10 cellular contexts compared by ENCODE assay signal in the genomic region with DNA sequence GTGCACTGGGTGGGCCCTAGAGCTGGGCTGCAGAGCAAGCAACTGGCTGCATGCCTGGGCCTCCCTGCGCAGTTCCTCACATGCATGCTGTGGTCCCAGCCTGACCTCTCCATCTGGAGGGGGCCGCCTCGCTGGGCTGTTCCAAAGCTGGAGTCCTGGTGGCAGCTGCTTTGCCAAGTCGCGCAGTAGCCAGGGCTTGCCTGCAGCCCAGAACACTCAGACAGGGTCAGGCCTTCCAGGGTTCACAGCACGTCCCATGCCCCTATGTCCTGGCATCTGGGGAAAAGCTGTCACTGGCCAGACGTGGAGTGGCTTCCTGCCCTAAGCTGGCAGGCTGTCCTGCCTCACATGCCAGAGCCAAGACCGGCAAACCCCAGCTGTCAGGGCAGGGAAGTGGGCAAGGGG. TPM values are rescaled to one million over a fixed set of nuclear protein-coding genes. Genes with fewer than 3 reads are reported as not detected.
DNase-seq lines count a peak whose midpoint lies in the region; TF ChIP-seq lines count a peak whose summit lies in the region.
"Had no signal": no experiment of that assay in that cellular context is flagged by ENCODE, and none has a peak within 500 bp of the region (broad histone marks: within the 10 kb centered on the region; RNA-seq: fewer than 3 reads in every experiment).

No MANE protein-coding gene starts in this region.

- H3K27ac ChIP-seq in breast epithelium: peak overlapping the region; percentile 36 to 85
- H3K27ac ChIP-seq in left ventricle myocardium inferior (replicated peaks): peak overlapping the region; percentile 90
- H3K27ac ChIP-seq in vagina: peak overlapping the region; percentile 82

- H3K4me3 ChIP-seq in breast epithelium (no peak overlapping the region), left ventricle myocardium inferior (peak overlapping the region; percentile 36), vagina (peak overlapping the region in 1 of 2 donors; percentile 21)

- H3K27ac Mint-ChIP-seq in MCF 10A (ENCODE audit: low read depth, unreplicated experiment): no peak overlapping the region
- peak overlapping the region; percentile 80 for H3K27ac Mint-ChIP-seq in osteocyte (ENCODE audit: unreplicated experiment)

- H3K9me3 ChIP-seq in breast epithelium (no peaks in the 10 kb centered on the region), left ventricle myocardium inferior (replicated peaks) (no peaks in the 10 kb centered on the region), vagina (no peaks in the 10 kb centered on the region)

- H3K9me3 Mint-ChIP-seq in MCF 10A (ENCODE audit: unreplicated experiment) (no peaks in the 10 kb centered on the region), osteocyte (ENCODE audit: unreplicated experiment) (no peaks in the 10 kb centered on the region)

- TF ChIP-seq CTCF in breast epithelium (IDR thresholded peaks at IDR 0.05) (no peak), MCF 10A (IDR thresholded peaks at IDR 0.05; ENCODE audit: unreplicated experiment) (no peak), left ventricle myocardium inferior (IDR thresholded peaks at IDR 0.05; ENCODE audit: borderline replicate concordance) (no peak), osteocyte (IDR thresholded peaks at IDR 0.05) (no peak), vagina (IDR thresholded peaks at IDR 0.05) (no peak)

- no peaks in the 10 kb centered on the region for H3K27me3 Mint-ChIP-seq in MCF 10A (ENCODE audit: insufficient read depth, unreplicated experiment)
- no peaks in the 10 kb centered on the region for H3K27me3 Mint-ChIP-seq in osteocyte (ENCODE audit: unreplicated experiment)

- H3K4me3 Mint-ChIP-seq in MCF 10A (ENCODE audit: unreplicated experiment) (no peak overlapping the region), osteocyte (ENCODE audit: unreplicated experiment) (no peak overlapping the region)

- H3K36me3 ChIP-seq in breast epithelium: no peaks in the 10 kb centered on the region
- no peaks in the 10 kb centered on the region for H3K36me3 ChIP-seq in left ventricle myocardium inferior
- H3K36me3 ChIP-seq in vagina: peaks cover 0 to 6% of the 10 kb centered on the region in 2 donors

- no peaks in the 10 kb centered on the region for H3K4me1 ChIP-seq in breast epithelium
- peaks cover 83% of the 10 kb centered on the region for H3K4me1 ChIP-seq in left ventricle myocardium inferior
- H3K4me1 ChIP-seq in vagina: peaks cover 86% of the 10 kb centered on the region

- H3K36me3 Mint-ChIP-seq in MCF 10A (ENCODE audit: insufficient read depth, unreplicated experiment): peaks cover 38% of the 10 kb centered on the region
- peaks cover 9% of the 10 kb centered on the region for H3K36me3 Mint-ChIP-seq in osteocyte (ENCODE audit: unreplicated experiment)

- H3K27me3 ChIP-seq in breast epithelium (no peaks in the 10 kb centered on the region), left ventricle myocardium inferior (ENCODE audit: low read depth) (no peaks in the 10 kb centered on the region), vagina (no peaks in the 10 kb centered on the region)

- CTCF ChIA-PET in MCF 10A (lab: Yijun Ruan, JAX): interaction anchor here (0.6 to 1.2 kb wide), 3 partner anchors 14 to 26 kb away, joined by 3 to 4 read pairs (median 3); no protein-coding TSS in a partner anchor

- DNase-seq in breast epithelium (ENCODE audit: low spot score in 2 of 2) (no peak), MCF 10A (ENCODE audit: unreplicated experiment) (no peak), left ventricle myocardium inferior (peak; percentile 93), osteocyte (ENCODE audit: extremely low spot score, unreplicated experiment) (no peak), vagina (ENCODE audit: extremely low spot score in 2 of 2) (peak in 1 of 2 donors; percentile 96), COR-L47 (lab: John Stamatoyannopoulos, UW) (no peak), cerebellum (ENCODE audit: low spot score) (no peak)
- no peak for DNase-seq in stimulated activated CD4-positive, alpha-beta T cell treated with anti-CD3 and anti-CD28 coated beads, Interleukin-15, amount 100 ng/mL, for 24 hours
- DNase-seq: Karpas-422, NCI-H526 treated with DMSO at 0.1 percent for 48 hours had no signal

- POLR2A ChIA-PET in MCF 10A (lab: Yijun Ruan, JAX): interaction anchor here (0.7 kb wide), 1 partner anchor 292 kb away, joined by 4 read pairs; no protein-coding TSS in a partner anchor

- TF ChIP-seq POLR2A in breast epithelium (IDR thresholded peaks at IDR 0.05) (no peak), vagina (IDR thresholded peaks at IDR 0.05) (no peak)

- H3K4me1 Mint-ChIP-seq in MCF 10A (ENCODE audit: insufficient read depth, unreplicated experiment): peaks cover 5% of the 10 kb centered on the region
- H3K4me1 Mint-ChIP-seq in osteocyte (ENCODE audit: unreplicated experiment): peaks cover 40% of the 10 kb centered on the region

- intact Hi-C loops in breast epithelium (cut with DNase I; ENCODE audit: low total_unique reads) (no loop called here), MCF 10A (cut with micrococcal nuclease) (no loop called here), left ventricle myocardium inferior (cut with micrococcal nuclease) (no loop called here), vagina (cut with DNase I) (no loop called here)

- BruUV-seq in MCF 10A (replicated peaks; lab: Mats Ljungman, UMichigan): no TSS peak

RNA-seq across cellular contexts. Expression of gene CDC42EP2, which starts 16.5 kb away (rescaled TPM):
- 10 to 100 TPM; 11.3 to 20.8 (median 13.4) TPM for total RNA-seq in breast epithelium
- total RNA-seq in MCF 10A (2022): 24.5 and 35.0 TPM in 2 replicates
- 11.3 TPM for total RNA-seq in left ventricle myocardium inferior
- 20.7 and 23.1 TPM in 2 replicates for total RNA-seq in osteocyte
- total RNA-seq in vagina: 27.7 TPM
- 10.1 TPM for total RNA-seq in cerebellum

RNA-seq across cellular contexts. Expression of gene DPF2, which starts 35.5 kb away (rescaled TPM):
- 10 to 100 TPM; 30.7 to 44.8 (median 39.7) TPM for total RNA-seq in breast epithelium
- 83.9 and 86.6 TPM in 2 replicates for total RNA-seq in MCF 10A (2022)
- total RNA-seq in left ventricle myocardium inferior: 40.6 TPM
- total RNA-seq in osteocyte: 57.7 and 74.9 TPM in 2 replicates
- total RNA-seq in vagina: 33.1 TPM
- 34.0 TPM for total RNA-seq in cerebellum

RNA-seq across cellular contexts. Expression of gene POLA2, which starts 36.4 kb away (rescaled TPM):
- total RNA-seq in breast epithelium (10 to 100 TPM in 2 of 3 donors, 1 to 10 TPM in 1; 6.4 to 17.9 (median 13.8) TPM), MCF 10A (2022) (8.8 and 10.3 TPM in 2 replicates), left ventricle myocardium inferior (3.8 TPM), osteocyte (5.9 and 9.3 TPM in 2 replicates), vagina (9.6 TPM), cerebellum (5.6 TPM)

RNA-seq across cellular contexts. Expression of gene TIGD3, which starts 56.4 kb away (rescaled TPM):
- total RNA-seq in breast epithelium: 1 to 10 TPM in 1 of 3 donors, under 1 TPM in 1, not detected in 1; 0.29 to 1.3 TPM
- total RNA-seq in MCF 10A (2022): 0.14 TPM in 1 of 2 replicates, not detected in the other
- 0.44 TPM for total RNA-seq in left ventricle myocardium inferior
- 0.16 and 0.24 TPM in 2 replicates for total RNA-seq in osteocyte
- total RNA-seq in vagina: not detected
- 2.5 TPM for total RNA-seq in cerebellum
